8 cellular contexts compared by ENCODE assay signal in the genomic region with DNA sequence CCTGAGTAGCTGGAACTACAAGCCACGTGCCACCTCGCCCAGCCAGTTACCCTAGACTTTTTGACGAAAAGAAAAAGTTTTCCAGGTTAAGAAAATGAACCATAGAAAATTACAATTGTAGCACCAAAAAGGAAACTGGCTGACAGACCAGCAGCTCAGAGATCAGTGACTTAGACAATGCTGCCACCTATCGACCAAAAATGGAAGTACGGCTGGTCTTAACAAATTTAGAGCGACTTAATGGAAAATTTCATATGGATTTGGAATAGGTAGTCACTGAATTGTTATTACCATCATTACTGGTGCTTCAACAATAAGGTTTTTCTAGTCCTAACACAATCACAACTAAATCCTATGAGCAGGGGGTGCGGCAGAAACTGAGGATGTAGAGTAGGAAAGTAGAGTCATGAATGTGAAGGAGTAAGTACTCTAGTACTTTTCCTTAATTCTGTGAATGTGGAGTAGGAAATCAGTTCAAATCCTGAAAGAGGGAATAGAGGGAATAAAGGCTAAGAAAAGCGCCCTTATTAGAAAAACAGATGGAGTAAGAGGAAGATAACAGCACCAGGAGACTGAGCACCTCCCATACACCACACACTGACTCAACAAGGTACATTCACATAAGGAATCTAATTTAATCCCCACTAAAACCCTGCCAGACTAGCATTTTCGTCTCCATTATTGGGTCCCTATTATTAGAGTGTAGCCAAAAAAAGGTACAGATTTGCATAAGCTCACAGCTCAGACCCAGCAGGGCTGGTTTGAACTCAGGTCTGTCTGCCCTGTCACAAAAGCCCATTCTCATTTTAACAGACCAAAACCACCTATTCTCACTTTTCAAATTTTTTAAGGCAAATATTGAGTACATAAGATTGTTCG. TPM values are rescaled to one million over a fixed set of nuclear protein-coding genes. Genes with fewer than 3 reads are reported as not detected.
A peak's percentile ranks its signal among the peaks of the same experiment; 100 is the strongest.
DNase-seq lines count a peak whose midpoint lies in the region; ATAC-seq and TF ChIP-seq lines count a peak whose summit lies in the region.

No MANE protein-coding gene starts in this region.

- CTCF ChIA-PET in AG04449 (lab: Yijun Ruan, JAX), result interaction anchor here (0.8 to 12.5 kb wide), 27 partner anchors 8 to 480 kb away, joined by 3 to 277 read pairs (median 4); no protein-coding TSS in a partner anchor

- H3K4me3 ChIP-seq in AG04449 (ENCODE audit: low read depth, low read length), result no peak overlapping the region

- intact Hi-C loops in head of caudate nucleus (cut with DNase I), result no loop called here

- no peaks in the 10 kb centered on the region for H3K36me3 Mint-ChIP-seq in activated naive CD4-positive, alpha-beta T cell treated with anti-CD3 and anti-CD28 coated beads, Interleukin-2, amount 50 U/mL, for 72 hours

- POLR2A ChIA-PET in AG04449 (lab: Yijun Ruan, JAX), result interaction anchor here (0.6 kb wide), 2 partner anchors 26 to 37 kb away, joined by 3 to 4 read pairs; no protein-coding TSS in a partner anchor

- no peak for DNase-seq in AG04449 (ENCODE audit: low read depth, low spot score)
- DNase-seq in NAMALWA (ENCODE audit: low spot score), result peak; percentile 89
- DNase-seq in SKM-1 (lab: John Stamatoyannopoulos, UW; ENCODE audit: unreplicated experiment), result peak; percentile 67
- DNase-seq in activated naive CD4-positive, alpha-beta T cell treated with anti-CD3 and anti-CD28 coated beads, Interleukin-2, amount 50 U/mL, for 72 hours (ENCODE audit: low spot score in 2 of 2), result peak; percentile 58 to 78
- DNase-seq in head of caudate nucleus, result peak in 41 of 42 donors; percentile 8 to 93 (median 82)
- peak; percentile 36 for DNase-seq in pulmonary artery endothelial cell (ENCODE audit: low read depth, low spot score)

- H3K9me3 Mint-ChIP-seq in activated naive CD4-positive, alpha-beta T cell treated with anti-CD3 and anti-CD28 coated beads, Interleukin-2, amount 50 U/mL, for 72 hours, result no peaks in the 10 kb centered on the region

- ATAC-seq in GM19023 (IDR thresholded peaks at IDR 0.05; ENCODE audit: unreplicated experiment) (peak; percentile 50), HG03045 (IDR thresholded peaks at IDR 0.05; ENCODE audit: unreplicated experiment) (no peak)
- peak in 1 of 2 donors; percentile 64 for ATAC-seq in activated naive CD4-positive, alpha-beta T cell treated with anti-CD3 and anti-CD28 coated beads, Interleukin-2, amount 50 U/mL, for 72 hours

- H3K27ac Mint-ChIP-seq in activated naive CD4-positive, alpha-beta T cell treated with anti-CD3 and anti-CD28 coated beads, Interleukin-2, amount 50 U/mL, for 72 hours, result no peak overlapping the region

- peak; percentile 75 for TF ChIP-seq CTCF in AG04449 (IDR thresholded peaks at IDR 0.05; ENCODE audit: insufficient read depth, low read length, missing control alignments)

RNA-seq across cellular contexts. Expression of gene MGST3, which starts 37.9 kb away (rescaled TPM):
- 10 to 100 TPM; 33.6 to 72.2 TPM for total RNA-seq in activated naive CD4-positive, alpha-beta T cell treated with anti-CD3 and anti-CD28 coated beads, Interleukin-2, amount 50 U/mL, for 72 hours
- 128 and 204 TPM in 2 replicates for total RNA-seq in pulmonary artery endothelial cell

RNA-seq across cellular contexts. Expression of gene LRRC52, which starts 49.4 kb away (rescaled TPM):
- not detected for total RNA-seq in activated naive CD4-positive, alpha-beta T cell treated with anti-CD3 and anti-CD28 coated beads, Interleukin-2, amount 50 U/mL, for 72 hours
- not detected in 2 replicates for total RNA-seq in pulmonary artery endothelial cell
